Comparison of ENCODE assay signal across 8 cellular contexts in the genomic region with DNA sequence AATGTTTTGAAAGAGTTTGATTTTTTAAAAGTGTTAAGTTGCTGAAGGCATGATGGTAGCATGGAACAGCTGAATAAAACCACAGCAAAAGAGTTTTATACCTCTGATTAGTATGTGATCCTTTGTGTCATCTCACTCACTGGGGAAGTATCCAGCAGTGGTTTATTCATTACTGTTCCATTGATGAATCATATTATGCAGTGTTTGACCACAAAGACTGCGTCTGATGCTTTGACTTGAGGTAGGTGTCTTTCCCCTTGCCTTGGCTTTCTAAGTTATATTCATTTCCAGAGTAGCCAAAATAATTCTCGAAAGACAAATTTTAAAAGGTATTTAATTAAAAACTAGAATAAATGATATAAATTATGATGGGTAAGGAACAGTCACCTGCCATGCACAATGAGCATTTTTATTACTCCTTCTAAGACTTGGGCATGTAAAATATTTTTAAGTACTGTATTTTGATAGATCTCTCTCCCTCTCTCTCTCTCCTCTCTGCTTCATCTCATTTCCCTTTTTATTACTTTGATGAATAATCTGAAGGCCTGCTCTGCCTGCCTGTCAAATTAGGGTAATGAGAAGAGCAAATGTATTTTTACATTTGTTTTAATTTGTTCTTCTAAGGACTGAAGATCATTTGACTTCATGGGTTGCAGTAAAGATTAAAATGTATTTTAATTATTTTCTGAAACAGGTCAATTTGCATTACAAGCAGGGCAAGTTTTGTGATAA.
DNase-seq lines count a peak whose midpoint lies in the region; ATAC-seq and TF ChIP-seq lines count a peak whose summit lies in the region.

No MANE protein-coding gene starts in this region.

- DNase-seq in EH (ENCODE audit: low read depth), result peak; percentile 82
- DNase-seq in epithelial cell of proximal tubule (ENCODE audit: low read depth), result peak; percentile 59
- DNase-seq in hippocampal formation (lab: John Stamatoyannopoulos, UW), result no peak
- no peak for DNase-seq in Ammon's horn (ENCODE audit: low spot score)
- DNase-seq in D341Med (ENCODE audit: low spot score), result no peak
- no peak for DNase-seq in T-helper 17 cell

- H3K27ac Mint-ChIP-seq in T-helper 17 cell, result no peak overlapping the region

- H3K4me3 Mint-ChIP-seq in T-helper 17 cell, result no peak overlapping the region

- no peaks in the 10 kb centered on the region for H3K27me3 Mint-ChIP-seq in T-helper 17 cell

- no peaks in the 10 kb centered on the region for H3K9me3 ChIP-seq in T-helper 17 cell (ENCODE audit: control insufficient read depth, low read length, poor library complexity, severe bottlenecking)

- no peaks in the 10 kb centered on the region for H3K36me3 Mint-ChIP-seq in T-helper 17 cell (ENCODE audit: low read depth)

- H3K4me1 Mint-ChIP-seq in T-helper 17 cell, result no peaks in the 10 kb centered on the region

- ATAC-seq in GM21360 (IDR thresholded peaks at IDR 0.05; ENCODE audit: unreplicated experiment) (peak; percentile 95), HG03378 (IDR thresholded peaks at IDR 0.05; ENCODE audit: unreplicated experiment) (peak; percentile 93), T-helper 17 cell (no peak)

- TF ChIP-seq CTCF in epithelial cell of proximal tubule (conservative IDR thresholded peaks at IDR 0.05; ENCODE audit: low read depth, low read length), result no peak

- H3K4me3 ChIP-seq in epithelial cell of proximal tubule (ENCODE audit: low read depth, low read length), result no peak overlapping the region

Comparison
In these comparisons a context has a peak if more than half of its experiments do, and no peak if none do; other contexts are left out.
1. DNase-seq: peak in EH (single experiment) and epithelial cell of proximal tubule (single experiment); none in hippocampal formation (0 of 2), Ammon's horn (single experiment), D341Med (single experiment) and T-helper 17 cell (0 of 3).